25 cellular contexts compared by ENCODE assay signal in the genomic region with DNA sequence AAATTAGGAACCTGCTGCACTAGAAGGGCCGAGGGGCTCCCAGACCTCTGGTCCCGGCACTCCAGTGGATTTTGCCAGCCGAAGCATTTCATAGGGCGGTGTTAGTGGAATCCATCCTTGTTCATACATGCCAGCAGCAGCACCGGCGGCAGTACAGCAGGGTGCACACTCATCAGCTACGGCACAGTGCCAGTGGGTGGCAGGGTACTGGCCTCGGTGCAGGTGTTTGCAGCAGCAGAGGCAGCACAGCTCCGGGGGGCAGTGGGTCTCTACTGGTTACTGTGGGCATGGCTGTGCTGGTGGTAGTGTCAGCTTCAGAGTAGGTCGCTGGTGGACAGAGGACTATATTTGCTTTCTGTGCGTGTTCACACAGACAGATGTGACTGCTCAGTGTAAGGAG.
"Had no signal": no experiment of that assay in that cellular context is flagged by ENCODE, and none has a peak within 500 bp of the region (broad histone marks: within the 10 kb centered on the region; RNA-seq: fewer than 3 reads in every experiment).

No MANE protein-coding gene starts in this region.

- H3K36me3 ChIP-seq: left ventricle myocardium inferior, thoracic aorta, vagina had no signal

- DNase-seq: activated CD4-positive, alpha-beta memory T cell treated with anti-CD3 and anti-CD28 coated beads, Interleukin-2, amount 10 ng/mL, durations not matched to agents 7 days and 5 days; activated CD4-positive, alpha-beta T cell treated with anti-CD3 and anti-CD28 coated beads for 1 hour; activated CD4-positive, alpha-beta T cell treated with anti-CD3 and anti-CD28 coated beads, Interleukin-2, amount 10 ng/mL, durations not matched to agents 7 days and 5 days; activated CD8-positive, alpha-beta memory T cell treated with anti-CD3 and anti-CD28 coated beads, Interleukin-2, amount 50 U/mL, for 48 hours; activated gamma-delta T cell; activated naive CD4-positive, alpha-beta T cell treated with anti-CD3 and anti-CD28 coated beads, Interleukin-2, amount 10 ng/mL, durations not matched to agents 7 days and 5 days; activated naive CD8-positive, alpha-beta T cell treated with anti-CD3 and anti-CD28 coated beads, Interleukin-2, amount 10 ng/mL, durations not matched to agents 7 days and 5 days; activated T-cell treated with anti-CD3 and anti-CD28 coated beads, Interleukin-2, amount 50 U/mL, for 24 hours; caudate nucleus; foreskin fibroblast; head of caudate nucleus; hippocampal formation; immature natural killer cell; left ventricle myocardium inferior; mucosa of descending colon; stimulated activated CD4-positive, alpha-beta T cell treated with anti-CD3 and anti-CD28 coated beads, Interleukin-2, amount 100 ng/mL, for 48 hours; T-helper 9 cell; trophoblast cell had no signal

- ATAC-seq: esophagus mucosa; mucosa of descending colon; natural killer cell treated with Interleukin-12 subunit alpha and Interleukin-12 subunit beta and Interleukin-15 and Interleukin-18, amount 100 ng/mL, for 72 hours; right cardiac atrium had no signal

- H3K27me3 ChIP-seq: vagina had no signal

- H3K27me3 Mint-ChIP-seq: activated CD4-positive, alpha-beta memory T cell treated with anti-CD3 and anti-CD28 coated beads, Interleukin-2, amount 10 ng/mL, durations not matched to agents 7 days and 5 days; activated CD4-positive, alpha-beta T cell treated with anti-CD3 and anti-CD28 coated beads, Interleukin-2, amount 10 ng/mL, durations not matched to agents 7 days and 5 days; activated naive CD4-positive, alpha-beta T cell treated with anti-CD3 and anti-CD28 coated beads, Interleukin-2, amount 10 ng/mL, durations not matched to agents 7 days and 5 days; activated naive CD8-positive, alpha-beta T cell treated with anti-CD3 and anti-CD28 coated beads, Interleukin-2, amount 10 ng/mL, durations not matched to agents 7 days and 5 days; activated T-cell treated with anti-CD3 and anti-CD28 coated beads, Interleukin-2, amount 50 U/mL, for 24 hours; natural killer cell treated with Interleukin-12 subunit alpha and Interleukin-12 subunit beta and Interleukin-15 and Interleukin-18, amount 100 ng/mL, for 72 hours; stimulated activated naive CD8-positive, alpha-beta T cell treated with anti-CD3 and anti-CD28 coated beads, Interleukin-15, Interleukin-2, amounts not matched to agents 100 ng/mL and 50 ng/mL, for 24 hours had no signal

- H3K4me1 ChIP-seq: left ventricle myocardium inferior, vagina had no signal

- H3K27ac Mint-ChIP-seq: activated CD4-positive, alpha-beta memory T cell treated with anti-CD3 and anti-CD28 coated beads, Interleukin-2, amount 10 ng/mL, durations not matched to agents 7 days and 5 days; activated CD4-positive, alpha-beta T cell treated with anti-CD3 and anti-CD28 coated beads, Interleukin-2, amount 10 ng/mL, durations not matched to agents 7 days and 5 days; activated naive CD4-positive, alpha-beta T cell treated with anti-CD3 and anti-CD28 coated beads, Interleukin-2, amount 10 ng/mL, durations not matched to agents 7 days and 5 days; activated naive CD8-positive, alpha-beta T cell treated with anti-CD3 and anti-CD28 coated beads, Interleukin-2, amount 10 ng/mL, durations not matched to agents 7 days and 5 days; activated T-cell treated with anti-CD3 and anti-CD28 coated beads, Interleukin-2, amount 50 U/mL, for 24 hours; immature natural killer cell; natural killer cell treated with Interleukin-12 subunit alpha and Interleukin-12 subunit beta and Interleukin-15 and Interleukin-18, amount 100 ng/mL, for 72 hours; stimulated activated naive CD8-positive, alpha-beta T cell treated with anti-CD3 and anti-CD28 coated beads, Interleukin-15, Interleukin-2, amounts not matched to agents 100 ng/mL and 50 ng/mL, for 24 hours; T-helper 1 cell treated with Interleukin-12 subunit alpha and Interleukin-12 subunit beta and Interleukin-4 antibody, amounts not matched to agents 30 μg/mL and 1 μg/mL, for 36 hours had no signal

- H3K36me3 Mint-ChIP-seq: activated naive CD4-positive, alpha-beta T cell treated with anti-CD3 and anti-CD28 coated beads, Interleukin-2, amount 10 ng/mL, durations not matched to agents 7 days and 5 days; activated naive CD8-positive, alpha-beta T cell treated with anti-CD3 and anti-CD28 coated beads, Interleukin-2, amount 10 ng/mL, durations not matched to agents 7 days and 5 days; immature natural killer cell had no signal

- H3K9me3 ChIP-seq: left ventricle myocardium inferior, thoracic aorta, vagina had no signal

- H3K4me3 Mint-ChIP-seq: activated CD4-positive, alpha-beta memory T cell treated with anti-CD3 and anti-CD28 coated beads, Interleukin-2, amount 10 ng/mL, durations not matched to agents 7 days and 5 days; activated CD4-positive, alpha-beta T cell treated with anti-CD3 and anti-CD28 coated beads, Interleukin-2, amount 10 ng/mL, durations not matched to agents 7 days and 5 days; activated naive CD4-positive, alpha-beta T cell treated with anti-CD3 and anti-CD28 coated beads, Interleukin-2, amount 10 ng/mL, durations not matched to agents 7 days and 5 days; activated naive CD8-positive, alpha-beta T cell treated with anti-CD3 and anti-CD28 coated beads, Interleukin-2, amount 10 ng/mL, durations not matched to agents 7 days and 5 days; activated T-cell treated with anti-CD3 and anti-CD28 coated beads, Interleukin-2, amount 50 U/mL, for 24 hours; immature natural killer cell; natural killer cell treated with Interleukin-12 subunit alpha and Interleukin-12 subunit beta and Interleukin-15 and Interleukin-18, amount 100 ng/mL, for 72 hours; stimulated activated naive CD8-positive, alpha-beta T cell treated with anti-CD3 and anti-CD28 coated beads, Interleukin-15, Interleukin-2, amounts not matched to agents 100 ng/mL and 50 ng/mL, for 24 hours; T-helper 1 cell treated with Interleukin-12 subunit alpha and Interleukin-12 subunit beta and Interleukin-4 antibody, amounts not matched to agents 30 μg/mL and 1 μg/mL, for 36 hours had no signal

- H3K27ac ChIP-seq: left ventricle myocardium inferior, thoracic aorta, vagina had no signal

- H3K4me3 ChIP-seq: left ventricle myocardium inferior, mucosa of descending colon, thoracic aorta, vagina had no signal

- H3K4me1 Mint-ChIP-seq: activated CD4-positive, alpha-beta memory T cell treated with anti-CD3 and anti-CD28 coated beads, Interleukin-2, amount 10 ng/mL, durations not matched to agents 7 days and 5 days; activated CD4-positive, alpha-beta T cell treated with anti-CD3 and anti-CD28 coated beads, Interleukin-2, amount 10 ng/mL, durations not matched to agents 7 days and 5 days; activated naive CD4-positive, alpha-beta T cell treated with anti-CD3 and anti-CD28 coated beads, Interleukin-2, amount 10 ng/mL, durations not matched to agents 7 days and 5 days; activated naive CD8-positive, alpha-beta T cell treated with anti-CD3 and anti-CD28 coated beads, Interleukin-2, amount 10 ng/mL, durations not matched to agents 7 days and 5 days; immature natural killer cell had no signal
